In genomic region chr6:99424022-99424421, GRCh38 we compare ENCODE assay signal across 8 cellular contexts. TPM values are rescaled to one million over a fixed set of nuclear protein-coding genes. Genes with fewer than 3 reads are reported as not detected.
DNase-seq lines count a peak whose midpoint lies in the region; ATAC-seq and TF ChIP-seq lines count a peak whose summit lies in the region.

No MANE protein-coding gene starts in this region.

- intact Hi-C loops in colonic mucosa (cut with DNase I) (loop anchor here (10.0 kb wide), 1 partner anchor 91 kb away; the partner anchor contains the start of gene USP45), natural killer cell (cut with micrococcal nuclease) (loop anchor here (2.0 kb wide), 1 partner anchor 145 kb away; the partner anchor contains the start of gene CCNC)

- H3K27ac ChIP-seq in colonic mucosa, result no peak overlapping the region

- CTCF ChIA-PET in AG04449 (lab: Yijun Ruan, JAX), result interaction anchor here (1.0 to 3.7 kb wide), 5 partner anchors 9 to 93 kb away, joined by 3 to 34 read pairs (median 5); no protein-coding TSS in a partner anchor

- H3K4me3 ChIP-seq in AG04449 (ENCODE audit: low read depth, low read length), result peak overlapping the region; percentile 76
- peak overlapping the region; percentile 99 for H3K4me3 ChIP-seq in Jurkat, Clone E6-1 (ENCODE audit: low read length)
- peak overlapping the region; percentile 69 for H3K4me3 ChIP-seq in colonic mucosa

- no peaks in the 10 kb centered on the region for H3K9me3 ChIP-seq in colonic mucosa

- H3K36me3 ChIP-seq in colonic mucosa, result no peaks in the 10 kb centered on the region

- H3K4me1 Mint-ChIP-seq in natural killer cell, result peaks cover 64 to 68% of the 10 kb centered on the region in 2 donors

- peak overlapping the region; percentile 96 to 99 for H3K27ac Mint-ChIP-seq in natural killer cell

- H3K27me3 ChIP-seq in colonic mucosa, result no peaks in the 10 kb centered on the region

- H3K9me3 Mint-ChIP-seq in natural killer cell, result no peaks in the 10 kb centered on the region

- POLR2A ChIA-PET in AG04449 (lab: Yijun Ruan, JAX), result interaction anchor here (1.2 kb wide), 1 partner anchor 98 kb away, joined by 5 read pairs; no protein-coding TSS in a partner anchor

- TF ChIP-seq CTCF in AG04449 (IDR thresholded peaks at IDR 0.05; ENCODE audit: insufficient read depth, low read length, missing control alignments) (no peak), colonic mucosa (IDR thresholded peaks at IDR 0.05) (no peak), natural killer cell (IDR thresholded peaks at IDR 0.05) (no peak)

- H3K4me3 Mint-ChIP-seq in natural killer cell, result peak overlapping the region; percentile 100

- peaks cover 15% of the 10 kb centered on the region for H3K4me1 ChIP-seq in colonic mucosa

- H3K9ac ChIP-seq in colonic mucosa (ENCODE audit: low read depth in 2 of 2, low read length in 2 of 2), result no peak overlapping the region

- DNase-seq in AG04449 (ENCODE audit: low read depth, low spot score) (no peak), colonic mucosa (no peak), natural killer cell (no peak), nucleus accumbens (lab: John Stamatoyannopoulos, UW) (no peak)
- no peak for DNase-seq in Jurkat, Clone E6-1 (ENCODE audit: low read depth, low spot score)

- H3K36me3 Mint-ChIP-seq in natural killer cell, result peaks cover 7% of the 10 kb centered on the region

- no peaks in the 10 kb centered on the region for H3K27me3 Mint-ChIP-seq in natural killer cell (ENCODE audit: low read depth in 2 of 2)

- ATAC-seq in natural killer cell (no peak), HG03342 (IDR thresholded peaks at IDR 0.05; ENCODE audit: unreplicated experiment) (no peak), GM19035 (IDR thresholded peaks at IDR 0.05; ENCODE audit: unreplicated experiment) (no peak), GM21717 (IDR thresholded peaks at IDR 0.05; ENCODE audit: unreplicated experiment) (no peak)

RNA-seq across cellular contexts. Expression of gene PNISR, which starts 1.1 kb away (rescaled TPM):
- polyA plus RNA-seq in Jurkat, Clone E6-1 (2012; ENCODE audit: insufficient read depth, insufficient read length), result 130 TPM
- total RNA-seq in colonic mucosa, result 10 to 100 TPM; 58.5 to 61.4 TPM
- total RNA-seq in natural killer cell, result 100 to 1,000 TPM; 289 to 320 (median 308) TPM

RNA-seq across cellular contexts. Expression of gene COQ3, which starts 30.0 kb away (rescaled TPM):
- 13.1 TPM for polyA plus RNA-seq in Jurkat, Clone E6-1 (2012; ENCODE audit: insufficient read depth, insufficient read length)
- total RNA-seq in colonic mucosa, result 10 to 100 TPM in 1 of 2 donors, 1 to 10 TPM in 1; 8.5 to 15.9 TPM
- 1 to 10 TPM; 2.5 to 3.7 (median 2.6) TPM for total RNA-seq in natural killer cell

Comparison
In these comparisons a context has a peak if more than half of its experiments do, and no peak if none do; other contexts are left out.
1. RNA of gene PNISR, which starts 1.1 kb away (total RNA-seq): 289 to 320 TPM in natural killer cell; 58.5 to 61.4 TPM in colonic mucosa; every median in the first group is over 4 times any median in the second.
2. Peak in every context shown above with its lines, with median percentiles within 50 percentile points of each other: H3K4me3 ChIP-seq.